10 cellular contexts compared by ENCODE assay signal in genomic region chr6:35311390-35312075, GRCh38. TPM values are rescaled to one million over a fixed set of nuclear protein-coding genes. Genes with fewer than 3 reads are reported as not detected.
DNase-seq lines count a peak whose midpoint lies in the region; ATAC-seq, FAIRE-seq and TF ChIP-seq lines count a peak whose summit lies in the region.
"Had no signal": no experiment of that assay in that cellular context is flagged by ENCODE, and none has a peak within 500 bp of the region (broad histone marks: within the 10 kb centered on the region; RNA-seq: fewer than 3 reads in every experiment).

No MANE protein-coding gene starts in this region.

- H3K27ac Mint-ChIP-seq in T-helper 1 cell treated with Interleukin-12 subunit alpha and Interleukin-12 subunit beta and Interleukin-4 antibody, amounts not matched to agents 30 μg/mL and 1 μg/mL, for 36 hours: peak overlapping the region; percentile 96
- H3K27ac Mint-ChIP-seq in activated naive CD4-positive, alpha-beta T cell treated with anti-CD3 and anti-CD28 coated beads, Interleukin-2, amount 50 U/mL, for 72 hours: peak overlapping the region; percentile 88 to 96

- peak overlapping the region; percentile 34 to 45 for H3K27ac ChIP-seq in small intestine (ENCODE audit: low read depth in 1 of 2, low read length in 1 of 2)

- H3K36me3 Mint-ChIP-seq in T-helper 1 cell treated with Interleukin-12 subunit alpha and Interleukin-12 subunit beta and Interleukin-4 antibody, amounts not matched to agents 30 μg/mL and 1 μg/mL, for 36 hours (ENCODE audit: low read depth): peaks cover 77% of the 10 kb centered on the region
- peaks cover 17 to 63% of the 10 kb centered on the region in 2 donors for H3K36me3 Mint-ChIP-seq in activated naive CD4-positive, alpha-beta T cell treated with anti-CD3 and anti-CD28 coated beads, Interleukin-2, amount 50 U/mL, for 72 hours

- WGBS in small intestine, 3 donors: 61 to 84% (median 65%) methylated on average over 6 of the region's 6 CpGs

- H3K4me1 Mint-ChIP-seq in T-helper 1 cell treated with Interleukin-12 subunit alpha and Interleukin-12 subunit beta and Interleukin-4 antibody, amounts not matched to agents 30 μg/mL and 1 μg/mL, for 36 hours (ENCODE audit: low read depth): peaks cover 70% of the 10 kb centered on the region

- DNase-seq in GM12892 (ENCODE audit: insufficient read length) (no peak), small intestine (peak; percentile 34), epidermal melanocyte (ENCODE audit: insufficient read length, low spot score) (no peak), NCI-H748 (lab: John Stamatoyannopoulos, UW; ENCODE audit: unreplicated experiment) (no peak)
- peak; percentile 34 to 60 for DNase-seq in activated naive CD4-positive, alpha-beta T cell treated with anti-CD3 and anti-CD28 coated beads, Interleukin-2, amount 50 U/mL, for 72 hours (ENCODE audit: low spot score in 2 of 2)
- DNase-seq: DMS79, SK-N-SH had no signal

- H3K9me3 Mint-ChIP-seq in T-helper 1 cell treated with Interleukin-12 subunit alpha and Interleukin-12 subunit beta and Interleukin-4 antibody, amounts not matched to agents 30 μg/mL and 1 μg/mL, for 36 hours: no peaks in the 10 kb centered on the region
- no peaks in the 10 kb centered on the region for H3K9me3 Mint-ChIP-seq in activated naive CD4-positive, alpha-beta T cell treated with anti-CD3 and anti-CD28 coated beads, Interleukin-2, amount 50 U/mL, for 72 hours

- no peak for TF ChIP-seq POLR2A in GM12892 (IDR thresholded peaks at IDR 0.05; ENCODE audit: low read depth, low read length)

- H3K27me3 ChIP-seq in small intestine (ENCODE audit: control insufficient read depth in 2 of 2, insufficient read depth in 2 of 2, low read length in 2 of 2): no peaks in the 10 kb centered on the region

- no peak overlapping the region for H3K4me3 ChIP-seq in small intestine (ENCODE audit: low read depth in 1 of 2, low read length in 2 of 2)

- peak; percentile 46 to 55 for ATAC-seq in activated naive CD4-positive, alpha-beta T cell treated with anti-CD3 and anti-CD28 coated beads, Interleukin-2, amount 50 U/mL, for 72 hours
- ATAC-seq in GM18909 (IDR thresholded peaks at IDR 0.05; ENCODE audit: poor library complexity, unreplicated experiment): no peak
- no peak for ATAC-seq in GM21526 (IDR thresholded peaks at IDR 0.05; ENCODE audit: low FRiP score, unreplicated experiment)

- H3K9me3 ChIP-seq in small intestine (ENCODE audit: control insufficient read depth, low read depth): no peaks in the 10 kb centered on the region
- H3K9me3 ChIP-seq: SK-N-SH had no signal

- peak; percentile 82 for FAIRE-seq in GM12892 (lab: Jason Lieb, UNC)
- FAIRE-seq in small intestine (lab: Jason Lieb, UNC): no peak

- peak overlapping the region; percentile 78 for H3K4me3 Mint-ChIP-seq in T-helper 1 cell treated with Interleukin-12 subunit alpha and Interleukin-12 subunit beta and Interleukin-4 antibody, amounts not matched to agents 30 μg/mL and 1 μg/mL, for 36 hours

- H3K4me1 ChIP-seq in small intestine (ENCODE audit: control insufficient read depth in 2 of 2, insufficient read depth in 1 of 2, low read depth in 1 of 2, low read length in 1 of 2): no peaks in the 10 kb centered on the region

- H3K36me3 ChIP-seq in small intestine (ENCODE audit: control insufficient read depth in 2 of 2, insufficient read depth in 2 of 2, low read length in 2 of 2): no peaks in the 10 kb centered on the region

- H3K27me3 Mint-ChIP-seq in T-helper 1 cell treated with Interleukin-12 subunit alpha and Interleukin-12 subunit beta and Interleukin-4 antibody, amounts not matched to agents 30 μg/mL and 1 μg/mL, for 36 hours (ENCODE audit: low read depth): no peaks in the 10 kb centered on the region

RNA-seq across cellular contexts. Expression of gene DEF6, which starts 13.9 kb away (rescaled TPM):
- polyA plus RNA-seq in GM12892 (2012; ENCODE audit: missing spikeins): 24.1 TPM
- 100 to 1,000 TPM; 107 to 156 TPM for total RNA-seq in activated naive CD4-positive, alpha-beta T cell treated with anti-CD3 and anti-CD28 coated beads, Interleukin-2, amount 50 U/mL, for 72 hours
- polyA plus RNA-seq in small intestine: 10 to 100 TPM in 1 of 3 donors, 1 to 10 TPM in 2; 4.7 to 16.2 (median 9.5) TPM

RNA-seq across cellular contexts. Expression of gene PPARD, which starts 30.8 kb away (rescaled TPM):
- polyA plus RNA-seq in GM12892 (2012; ENCODE audit: missing spikeins): 7.0 TPM
- total RNA-seq in activated naive CD4-positive, alpha-beta T cell treated with anti-CD3 and anti-CD28 coated beads, Interleukin-2, amount 50 U/mL, for 72 hours: 10 to 100 TPM; 23.2 to 25.1 TPM
- polyA plus RNA-seq in small intestine: 10 to 100 TPM in 2 of 3 donors, 1 to 10 TPM in 1; 7.8 to 14.7 (median 13.0) TPM

RNA-seq across cellular contexts. Expression of gene ZNF76, which starts 52.0 kb away (rescaled TPM):
- 21.7 TPM for polyA plus RNA-seq in GM12892 (2012; ENCODE audit: missing spikeins)
- 10 to 100 TPM; 48.6 to 55.7 TPM for total RNA-seq in activated naive CD4-positive, alpha-beta T cell treated with anti-CD3 and anti-CD28 coated beads, Interleukin-2, amount 50 U/mL, for 72 hours
- 10 to 100 TPM; 16.2 to 24.8 (median 24.0) TPM for polyA plus RNA-seq in small intestine

Comparison
In these comparisons a context has a peak if more than half of its experiments do, and no peak if none do; other contexts are left out.
1. DNase-seq: peak in activated naive CD4-positive, alpha-beta T cell treated with anti-CD3 and anti-CD28 coated beads, Interleukin-2, amount 50 U/mL, for 72 hours (2 of 2) and small intestine (single experiment); none in GM12892 (single experiment), epidermal melanocyte (single experiment) and NCI-H748 (single experiment).
2. ATAC-seq: peak in activated naive CD4-positive, alpha-beta T cell treated with anti-CD3 and anti-CD28 coated beads, Interleukin-2, amount 50 U/mL, for 72 hours (2 of 2); none in GM18909 (single experiment) and GM21526 (single experiment).